Comparison of ENCODE assay signal across 21 cellular contexts in the genomic region with DNA sequence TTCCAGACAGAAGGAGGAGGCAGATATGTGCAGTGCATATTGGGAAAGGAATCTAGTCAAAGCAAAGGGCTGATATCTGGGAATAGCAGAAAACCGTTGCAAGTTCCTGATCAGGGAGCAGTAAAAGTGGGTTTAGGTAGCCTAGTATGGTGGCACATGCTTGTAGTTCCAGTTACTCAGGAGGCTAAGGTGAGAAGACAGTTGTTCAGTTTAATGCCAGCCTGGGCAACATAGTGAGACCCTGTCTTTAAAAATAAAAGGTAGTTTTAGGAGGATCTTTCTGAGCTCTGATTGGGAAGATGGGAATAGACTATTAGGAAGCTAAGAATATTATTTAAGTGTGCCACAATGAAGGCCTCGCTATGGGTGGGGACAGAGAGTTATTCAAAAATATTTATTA. TPM values are rescaled to one million over a fixed set of nuclear protein-coding genes. Genes with fewer than 3 reads are reported as not detected.
DNase-seq lines count a peak whose midpoint lies in the region; TF ChIP-seq lines count a peak whose summit lies in the region.
"Had no signal": no experiment of that assay in that cellular context is flagged by ENCODE, and none has a peak within 500 bp of the region (broad histone marks: within the 10 kb centered on the region; RNA-seq: fewer than 3 reads in every experiment).

No MANE protein-coding gene starts in this region.

- H3K36me3 ChIP-seq in HUES6 (ENCODE audit: control insufficient read depth, insufficient read depth, low read length) (no peaks in the 10 kb centered on the region), iPS-15b (ENCODE audit: control insufficient read depth, insufficient read depth, low read length) (no peaks in the 10 kb centered on the region), osteoblast (ENCODE audit: insufficient read depth, low read length) (no peaks in the 10 kb centered on the region)
- H3K36me3 ChIP-seq: BE2C, HAP-1 had no signal

- H4K20me1 ChIP-seq in osteoblast (ENCODE audit: insufficient read depth, low read length) = no peaks in the 10 kb centered on the region

- H3K4me2 ChIP-seq in osteoblast (ENCODE audit: insufficient read depth, low read length) = no peak overlapping the region

- H3K4me3 ChIP-seq in HUES6 (ENCODE audit: low read depth, low read length) = peak overlapping the region; percentile 40
- H3K4me3 ChIP-seq in iPS-15b (ENCODE audit: low read depth, low read length) = peak overlapping the region; percentile 23
- no peak overlapping the region for H3K4me3 ChIP-seq in osteoblast (ENCODE audit: insufficient read depth, low read length)
- H3K4me3 ChIP-seq: HAP-1 had no signal

- intact Hi-C loops in activated T-helper 2 cell treated with anti-CD3 and anti-CD28 coated beads, Interferon-gamma antibody, Interleukin-2, Interleukin-4, amounts not matched to agents 10 μg/mL and 5 μg/mL and 100 μg/mL, durations not matched to agents 14 hours and 24 hours and 36 hours (cut with micrococcal nuclease) = no loop called here

- peaks cover 23% of the 10 kb centered on the region for H3K4me1 ChIP-seq in HUES6 (ENCODE audit: control insufficient read depth, insufficient read depth, low read length)
- H3K4me1 ChIP-seq in iPS-15b (ENCODE audit: control insufficient read depth, insufficient read depth, low read length) = peaks cover 14% of the 10 kb centered on the region
- H3K4me1 ChIP-seq in osteoblast (ENCODE audit: insufficient read depth, low read length) = no peaks in the 10 kb centered on the region
- H3K4me1 ChIP-seq: BE2C had no signal

- no peaks in the 10 kb centered on the region for H3K27me3 ChIP-seq in HUES6 (ENCODE audit: control insufficient read depth, insufficient read depth, low read length)
- H3K27me3 ChIP-seq in iPS-15b (ENCODE audit: control insufficient read depth, insufficient read depth, low read length) = no peaks in the 10 kb centered on the region
- no peaks in the 10 kb centered on the region for H3K27me3 ChIP-seq in osteoblast (ENCODE audit: insufficient read depth, low read length)
- H3K27me3 ChIP-seq: BE2C had no signal

- no peaks in the 10 kb centered on the region for H3K9me3 ChIP-seq in HUES6 (ENCODE audit: control insufficient read depth, insufficient read depth, low read depth, low read length)
- no peaks in the 10 kb centered on the region for H3K9me3 ChIP-seq in iPS-15b (ENCODE audit: control insufficient read depth, insufficient read depth, low read length)
- H3K9me3 ChIP-seq in osteoblast (ENCODE audit: low read depth, low read length) = no peaks in the 10 kb centered on the region
- H3K9me3 ChIP-seq: BE2C, HAP-1 had no signal

- no peak overlapping the region for H3K9ac ChIP-seq in HUES6 (ENCODE audit: low read length)
- H3K9ac ChIP-seq in iPS-15b (ENCODE audit: low read depth, low read length) = peak overlapping the region; percentile 13

- H3K4me3 Mint-ChIP-seq in activated T-helper 2 cell treated with anti-CD3 and anti-CD28 coated beads, Interferon-gamma antibody, Interleukin-2, Interleukin-4, amounts not matched to agents 10 μg/mL and 5 μg/mL and 100 μg/mL, durations not matched to agents 14 hours and 24 hours and 36 hours (ENCODE audit: low read depth) = no peak overlapping the region
- H3K4me3 Mint-ChIP-seq in glutamatergic neuron (ENCODE audit: unreplicated experiment) = no peak overlapping the region
- H3K4me3 Mint-ChIP-seq: CD4-positive, CD25-positive, alpha-beta regulatory T cell; CD8-positive, alpha-beta memory T cell; IgD-negative memory B cell had no signal

- H3K36me3 Mint-ChIP-seq in activated T-helper 2 cell treated with anti-CD3 and anti-CD28 coated beads, Interferon-gamma antibody, Interleukin-2, Interleukin-4, amounts not matched to agents 10 μg/mL and 5 μg/mL and 100 μg/mL, durations not matched to agents 14 hours and 24 hours and 36 hours (ENCODE audit: low read depth) = no peaks in the 10 kb centered on the region
- H3K36me3 Mint-ChIP-seq in glutamatergic neuron (ENCODE audit: unreplicated experiment) = no peaks in the 10 kb centered on the region
- H3K36me3 Mint-ChIP-seq: CD4-positive, CD25-positive, alpha-beta regulatory T cell; CD8-positive, alpha-beta memory T cell; IgD-negative memory B cell had no signal

- H2AFZ ChIP-seq in osteoblast (ENCODE audit: low read length) = no peak overlapping the region

- no peak overlapping the region for H3K27ac Mint-ChIP-seq in activated T-helper 2 cell treated with anti-CD3 and anti-CD28 coated beads, Interferon-gamma antibody, Interleukin-2, Interleukin-4, amounts not matched to agents 10 μg/mL and 5 μg/mL and 100 μg/mL, durations not matched to agents 14 hours and 24 hours and 36 hours
- no peak overlapping the region for H3K27ac Mint-ChIP-seq in glutamatergic neuron (ENCODE audit: unreplicated experiment)
- H3K27ac Mint-ChIP-seq: CD4-positive, CD25-positive, alpha-beta regulatory T cell; CD8-positive, alpha-beta memory T cell; IgD-negative memory B cell had no signal

- no peaks in the 10 kb centered on the region for H3K27me3 Mint-ChIP-seq in activated T-helper 2 cell treated with anti-CD3 and anti-CD28 coated beads, Interferon-gamma antibody, Interleukin-2, Interleukin-4, amounts not matched to agents 10 μg/mL and 5 μg/mL and 100 μg/mL, durations not matched to agents 14 hours and 24 hours and 36 hours (ENCODE audit: low read depth)
- H3K27me3 Mint-ChIP-seq in glutamatergic neuron (ENCODE audit: unreplicated experiment) = no peaks in the 10 kb centered on the region
- H3K27me3 Mint-ChIP-seq: CD4-positive, CD25-positive, alpha-beta regulatory T cell; IgD-negative memory B cell had no signal

- no peaks in the 10 kb centered on the region for H3K79me2 ChIP-seq in osteoblast (ENCODE audit: insufficient read depth, low read length)

- no peaks in the 10 kb centered on the region for H3K9me3 Mint-ChIP-seq in activated T-helper 2 cell treated with anti-CD3 and anti-CD28 coated beads, Interferon-gamma antibody, Interleukin-2, Interleukin-4, amounts not matched to agents 10 μg/mL and 5 μg/mL and 100 μg/mL, durations not matched to agents 14 hours and 24 hours and 36 hours
- no peaks in the 10 kb centered on the region for H3K9me3 Mint-ChIP-seq in glutamatergic neuron (ENCODE audit: unreplicated experiment)
- H3K9me3 Mint-ChIP-seq: CD4-positive, CD25-positive, alpha-beta regulatory T cell had no signal

- no peak for TF ChIP-seq CTCF in osteoblast (IDR thresholded peaks at IDR 0.05; ENCODE audit: extremely low read depth, low read depth, low read length)
- TF ChIP-seq CTCF in glutamatergic neuron (IDR thresholded peaks at IDR 0.05; ENCODE audit: partially characterized antibody, unreplicated experiment) = no peak

- H3K4me1 Mint-ChIP-seq in activated T-helper 2 cell treated with anti-CD3 and anti-CD28 coated beads, Interferon-gamma antibody, Interleukin-2, Interleukin-4, amounts not matched to agents 10 μg/mL and 5 μg/mL and 100 μg/mL, durations not matched to agents 14 hours and 24 hours and 36 hours (ENCODE audit: low read depth) = no peaks in the 10 kb centered on the region
- H3K4me1 Mint-ChIP-seq in glutamatergic neuron (ENCODE audit: low read depth, unreplicated experiment) = no peaks in the 10 kb centered on the region
- H3K4me1 Mint-ChIP-seq: CD4-positive, CD25-positive, alpha-beta regulatory T cell; CD8-positive, alpha-beta memory T cell; IgD-negative memory B cell had no signal

- peak; percentile 42 for DNase-seq in osteoblast (ENCODE audit: insufficient read length, low spot score, missing footprints)
- no peak for DNase-seq in activated T-helper 2 cell treated with anti-CD3 and anti-CD28 coated beads, Interferon-gamma antibody, Interleukin-2, Interleukin-4, amounts not matched to agents 10 μg/mL and 5 μg/mL and 100 μg/mL, durations not matched to agents 14 hours and 24 hours and 36 hours (ENCODE audit: low spot score)
- no peak for DNase-seq in NCI-H2227 treated with DMSO at 0.1 percent for 48 hours (lab: John Stamatoyannopoulos, UW)
- no peak for DNase-seq in glutamatergic neuron
- DNase-seq: ACHN; BE2C; C1 segment of cervical spinal cord; CD4-positive, CD25-positive, alpha-beta regulatory T cell; CD8-positive, alpha-beta memory T cell; COR-L47; DMS 273 treated with DMSO at 0.1 percent for 48 hours; DMS53; DND-41; EL; KBM-7 had no signal

- no peak overlapping the region for H3K27ac ChIP-seq in HUES6 (ENCODE audit: low read depth, low read length)
- H3K27ac ChIP-seq in osteoblast (ENCODE audit: low read depth, low read length) = no peak overlapping the region

RNA-seq across cellular contexts. Expression of a gene that starts 1.7 kb away (rescaled TPM):
- total RNA-seq in osteoblast = not detected in 2 replicates
- total RNA-seq in activated T-helper 2 cell treated with anti-CD3 and anti-CD28 coated beads, Interferon-gamma antibody, Interleukin-2, Interleukin-4, amounts not matched to agents 10 μg/mL and 5 μg/mL and 100 μg/mL, durations not matched to agents 14 hours and 24 hours and 36 hours = not detected in 2 replicates
- total RNA-seq in glutamatergic neuron (ENCODE audit: unreplicated experiment) = not detected
- total RNA-seq: CD4-positive, CD25-positive, alpha-beta regulatory T cell; CD8-positive, alpha-beta memory T cell; HepG2; HT-29 had no signal

RNA-seq across cellular contexts. Expression of a gene that starts 53.0 kb away (rescaled TPM):
- 76.0 and 76.6 TPM in 2 replicates for total RNA-seq in osteoblast
- not detected in 2 replicates for total RNA-seq in activated T-helper 2 cell treated with anti-CD3 and anti-CD28 coated beads, Interferon-gamma antibody, Interleukin-2, Interleukin-4, amounts not matched to agents 10 μg/mL and 5 μg/mL and 100 μg/mL, durations not matched to agents 14 hours and 24 hours and 36 hours
- 347 TPM for total RNA-seq in glutamatergic neuron (ENCODE audit: unreplicated experiment)
- total RNA-seq: CD4-positive, CD25-positive, alpha-beta regulatory T cell; CD8-positive, alpha-beta memory T cell; HepG2; HT-29 had no signal

Comparison
In these comparisons a context has a peak if more than half of its experiments do, and no peak if none do; other contexts are left out.
1. RNA of a gene that starts 53.0 kb away (total RNA-seq): 347 TPM in glutamatergic neuron (single experiment) and 76.0 to 76.6 TPM in osteoblast; not detected in activated T-helper 2 cell treated with anti-CD3 and anti-CD28 coated beads, Interferon-gamma antibody, Interleukin-2, Interleukin-4, amounts not matched to agents 10 μg/mL and 5 μg/mL and 100 μg/mL, durations not matched to agents 14 hours and 24 hours and 36 hours; every median in the first group is over 10 times any median in the second.